ENCODE assay signal across 24 cellular contexts in the genomic region with DNA sequence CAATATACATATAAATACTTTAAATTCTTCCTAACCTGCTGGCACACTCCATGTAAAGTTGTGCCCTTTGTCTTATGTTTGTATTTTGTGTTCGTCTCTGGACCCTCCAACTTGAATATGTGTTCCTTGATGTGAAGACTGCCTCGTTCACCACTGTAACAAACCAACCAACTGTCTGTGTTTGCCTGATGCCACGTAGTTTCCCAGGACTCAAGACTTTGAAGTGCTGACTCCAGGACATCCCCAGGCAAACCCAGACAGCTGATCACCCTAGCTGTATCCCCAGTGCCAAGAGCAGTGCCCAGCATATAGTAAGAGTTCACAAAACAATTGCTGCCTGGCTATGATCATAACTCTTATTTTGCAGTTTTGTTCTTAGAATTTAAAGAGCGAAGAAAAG. TPM values are rescaled to one million over a fixed set of nuclear protein-coding genes. Genes with fewer than 3 reads are reported as not detected.
DNase-seq lines count a peak whose midpoint lies in the region; ATAC-seq, FAIRE-seq and TF ChIP-seq lines count a peak whose summit lies in the region.
"Had no signal": no experiment of that assay in that cellular context is flagged by ENCODE, and none has a peak within 500 bp of the region (broad histone marks: within the 10 kb centered on the region; RNA-seq: fewer than 3 reads in every experiment).

No MANE protein-coding gene starts in this region.

- TF ChIP-seq CTCF in D721Med (IDR thresholded peaks at IDR 0.05; ENCODE audit: insufficient read depth, missing control alignments), result no peak
- no peak for TF ChIP-seq CTCF in IMR-90 (conservative IDR thresholded peaks at IDR 0.05; ENCODE audit: low read depth, low read length)
- TF ChIP-seq CTCF in esophagus muscularis mucosa (IDR thresholded peaks at IDR 0.05), result no peak

- ATAC-seq in IMR-90 (ENCODE audit: low read depth), result no peak
- ATAC-seq: A549; CD8-positive, alpha-beta T cell; GM12878 had no signal

- H3K9me3 ChIP-seq in IMR-90 (ENCODE audit: control insufficient read depth, insufficient read depth, low read length) (no peaks in the 10 kb centered on the region), esophagus muscularis mucosa (peaks cover 0 to 1% (median 0%) of the 10 kb centered on the region in 4 donors)
- H3K9me3 ChIP-seq: A549; BLaER1 treated with 17β-estradiol and CSF1 and Interleukin-3, amounts not matched to agents 10 nM and 100 nM; Caco-2 had no signal

- in situ Hi-C loops in IMR-90 (cut with MboI; ENCODE audit: low sequenced_read_pairs), result no loop called here

- H2AK9ac ChIP-seq in IMR-90 (replicated peaks; ENCODE audit: low read depth, low read length, poor library complexity), result no peak overlapping the region

- H3K23ac ChIP-seq in IMR-90 (ENCODE audit: low read depth, low read length), result no peak overlapping the region

- peak overlapping the region; percentile 51; the same call in 1 of the 2 replicates for H3K14ac ChIP-seq in IMR-90 (replicated peaks; ENCODE audit: low read depth, low read length)

- H4K8ac ChIP-seq in IMR-90 (ENCODE audit: low read depth in 2 of 2, low read length in 2 of 2), result no peak overlapping the region

- 0 out of 2 replicates have a peak, but pooled peaks cover 2% of the 10 kb centered on the region for H3K9me1 ChIP-seq in IMR-90 (ENCODE audit: insufficient read depth, low read length)

- H2AK5ac ChIP-seq in IMR-90 (ENCODE audit: low read depth, low read length), result no peak overlapping the region

- H3K56ac ChIP-seq in IMR-90 (ENCODE audit: extremely low read depth, insufficient read depth, low read length), result no peak overlapping the region

- no peak overlapping the region for H3K4ac ChIP-seq in IMR-90 (ENCODE audit: low read depth, low read length)

- no peak for DNase-seq in D721Med (ENCODE audit: insufficient read length, low spot score)
- no peak for DNase-seq in IMR-90
- peak; percentile 68 for DNase-seq in esophagus muscularis mucosa (ENCODE audit: extremely low spot score)
- no peak for DNase-seq in stimulated activated naive CD4-positive, alpha-beta T cell treated with Interleukin-2 at 50 U/mL for 16 hours (lab: John Stamatoyannopoulos, UW)
- DNase-seq in putamen (ENCODE audit: low spot score), result no peak
- DNase-seq: AML-193; Caco-2; Calu3; CD4-positive, alpha-beta T cell; CD8-positive, alpha-beta T cell; DMS 273 treated with DMSO at 0.1 percent for 48 hours; DMS153; DMS53; DMS79; DND-41; EL; GDM1 had no signal

- no peak overlapping the region for H4K5ac ChIP-seq in IMR-90 (ENCODE audit: low read depth, low read length)

- intact Hi-C loops in IMR-90 (cut with micrococcal nuclease) (no loop called here), esophagus muscularis mucosa (cut with DNase I) (no loop called here)

- no peak overlapping the region for H3K9ac ChIP-seq in IMR-90 (ENCODE audit: low read depth, low read length)
- H3K9ac ChIP-seq: BLaER1 treated with 17β-estradiol and CSF1 and Interleukin-3, amounts not matched to agents 10 nM and 100 nM had no signal

- H3K4me3 ChIP-seq in IMR-90 (ENCODE audit: insufficient read depth, low read depth, low read length), result no peak overlapping the region
- no peak overlapping the region for H3K4me3 ChIP-seq in esophagus muscularis mucosa
- H3K4me3 ChIP-seq: A549; BLaER1 treated with 17β-estradiol and CSF1 and Interleukin-3, amounts not matched to agents 10 nM and 100 nM; GM12878 had no signal

- CTCF ChIA-PET in IMR-90 (lab: Yijun Ruan, JAX), result no interaction called here

- TF ChIP-seq EP300 in esophagus muscularis mucosa (IDR thresholded peaks at IDR 0.05), result no peak

- H3K4me2 ChIP-seq in IMR-90 (ENCODE audit: low read depth, low read length), result no peak overlapping the region
- H3K4me2 ChIP-seq: A549; BLaER1 treated with 17β-estradiol and CSF1 and Interleukin-3, amounts not matched to agents 10 nM and 100 nM had no signal

- H3K36me3 ChIP-seq in IMR-90 (ENCODE audit: control insufficient read depth, insufficient read depth, low read length) (no peaks in the 10 kb centered on the region), esophagus muscularis mucosa (peaks cover 0 to 6% (median 0%) of the 10 kb centered on the region in 4 donors)

- TF ChIP-seq RAD21 in IMR-90 (IDR thresholded peaks at IDR 0.05; ENCODE audit: low read length), result no peak

- POLR2A ChIA-PET in IMR-90 (lab: Charles Lee; ENCODE audit: unreplicated experiment), result interaction anchor here (0.5 kb wide), 1 partner anchor 38 kb away, joined by 9 read pairs; no protein-coding TSS in a partner anchor

- no peak overlapping the region for H2AFZ ChIP-seq in IMR-90 (replicated peaks; ENCODE audit: low read length, poor library complexity)

- no peaks in the 10 kb centered on the region for H3K4me1 ChIP-seq in IMR-90 (ENCODE audit: control insufficient read depth, insufficient read depth, low read length)
- H3K4me1 ChIP-seq in esophagus muscularis mucosa, result no peaks in the 10 kb centered on the region
- H3K4me1 ChIP-seq: A549, Caco-2 had no signal

- dilution Hi-C loops in IMR-90 (cut with HindIII; ENCODE audit: low sequenced_read_pairs, unreplicated experiment), result no loop called here

- H2BK15ac ChIP-seq in IMR-90 (ENCODE audit: low read depth, low read length), result no peak overlapping the region

- no peak overlapping the region for H2BK5ac ChIP-seq in IMR-90 (ENCODE audit: low read depth, low read length, poor library complexity, severe bottlenecking)

- H2BK20ac ChIP-seq in IMR-90 (ENCODE audit: low read depth, low read length), result no peak overlapping the region

- BruUV-seq in IMR-90 (replicated peaks; lab: Mats Ljungman, UMichigan), result no TSS peak

- FAIRE-seq in D721Med (lab: Jason Lieb, UNC), result peak; percentile 96
- FAIRE-seq: A549, GM12878, GM12892, GM18507 had no signal

- H3K27me3 ChIP-seq in IMR-90 (ENCODE audit: control insufficient read depth, insufficient read depth, low read length) (no peaks in the 10 kb centered on the region), esophagus muscularis mucosa (no peaks in the 10 kb centered on the region)
- H3K27me3 ChIP-seq: BLaER1 treated with 17β-estradiol and CSF1 and Interleukin-3, amounts not matched to agents 10 nM and 100 nM had no signal

- H3K18ac ChIP-seq in IMR-90 (ENCODE audit: low read depth, low read length), result no peak overlapping the region

- TF ChIP-seq POLR2A in IMR-90 (IDR thresholded peaks at IDR 0.05; ENCODE audit: low read depth, low read length) (no peak), esophagus muscularis mucosa (IDR thresholded peaks at IDR 0.05; ENCODE audit: low read depth) (no peak)

- H2BK120ac ChIP-seq in IMR-90 (ENCODE audit: low read depth, low read length), result no peak overlapping the region

- no peaks in the 10 kb centered on the region for H4K20me1 ChIP-seq in IMR-90 (ENCODE audit: insufficient read depth, low read length)
- H4K20me1 ChIP-seq: BLaER1 treated with 17β-estradiol and CSF1 and Interleukin-3, amounts not matched to agents 10 nM and 100 nM had no signal

- H3K27ac ChIP-seq in IMR-90 (ENCODE audit: insufficient read depth, low read length), result no peak overlapping the region
- H3K27ac ChIP-seq in esophagus muscularis mucosa (replicated peaks in 1 of 4), result no peak overlapping the region
- H3K27ac ChIP-seq: 22Rv1; A549; BLaER1 treated with 17β-estradiol and CSF1 and Interleukin-3, amounts not matched to agents 10 nM and 100 nM; C4-2B had no signal

- 100% methylated on average over 1 of the region's 4 CpGs; no CpG with 5 or more reads in 1 of the 2 experiments for WGBS in IMR-90 (ENCODE audit: extremely low coverage in 2 of 2, insufficient read length in 1 of 2), 2 experiments
- 91% methylated on average over 4 of the region's 4 CpGs for WGBS in esophagus muscularis mucosa

- H4K91ac ChIP-seq in IMR-90 (ENCODE audit: insufficient read depth, low read depth, low read length), result no peak overlapping the region

- no peaks in the 10 kb centered on the region for H3K79me1 ChIP-seq in IMR-90 (ENCODE audit: low read depth in 1 of 2, low read length in 2 of 2)

TF ChIP-seq in IMR-90, 13 proteins besides CTCF, POLR2A, EP300 and RAD21:
- no peak for TF ChIP-seq RCOR1 (IDR thresholded peaks at IDR 0.05; ENCODE audit: insufficient replicate concordance, low read length)
- TF ChIP-seq MAZ (IDR thresholded peaks at IDR 0.05; ENCODE audit: borderline replicate concordance, low read depth, low read length), result no peak
- no peak for TF ChIP-seq CEBPB (IDR thresholded peaks at IDR 0.05; ENCODE audit: low read depth, low read length)
- no peak for TF ChIP-seq SMC3 (IDR thresholded peaks at IDR 0.05; ENCODE audit: low read depth, low read length)
- no peak for TF ChIP-seq FOS (IDR thresholded peaks at IDR 0.05; ENCODE audit: low read depth, low read length)
TF ChIP-seq in IMR-90: peak in this region for 0.

RNA-seq across cellular contexts. Expression of gene CD226, which starts 15.5 kb away (rescaled TPM):
- total RNA-seq in IMR-90 (2012; rRNA removed) (under 0.01 and 1.1 TPM in 2 replicates), esophagus muscularis mucosa (1 to 10 TPM in 1 of 4 donors, under 1 TPM in 3; 0.17 to 2.7 (median 0.34) TPM)
- 0.07 and 0.29 TPM in 2 replicates for polyA plus RNA-seq in IMR-90 (2012; rRNA removed)
- 0.03 and 0.26 TPM in 2 replicates for polyA plus RNA-seq in IMR-90 (2012; cell fraction: cytosol; rRNA removed)
- 0.15 and 0.55 TPM in 2 replicates for polyA plus RNA-seq in IMR-90 (2012; cell fraction: nucleus; rRNA removed; ENCODE audit: low replicate concordance)
